8 cellular contexts compared by ENCODE assay signal in genomic region chr6:29589423-29590048, GRCh38. TPM values are rescaled to one million over a fixed set of nuclear protein-coding genes. Genes with fewer than 3 reads are reported as not detected.
DNase-seq lines count a peak whose midpoint lies in the region; ATAC-seq, FAIRE-seq and TF ChIP-seq lines count a peak whose summit lies in the region.

No MANE protein-coding gene starts in this region.

- peak; percentile 83 for FAIRE-seq in GM18507 (lab: Jason Lieb, UNC)

- H3K27ac Mint-ChIP-seq in effector memory CD8-positive, alpha-beta T cell = no peak overlapping the region
- no peak overlapping the region for H3K27ac Mint-ChIP-seq in stimulated activated naive CD8-positive, alpha-beta T cell treated with anti-CD3 and anti-CD28 coated beads, Interleukin-15, amount 100 ng/mL, for 72 hours

- no peak overlapping the region for H3K4me3 Mint-ChIP-seq in effector memory CD8-positive, alpha-beta T cell
- no peak overlapping the region for H3K4me3 Mint-ChIP-seq in stimulated activated naive CD8-positive, alpha-beta T cell treated with anti-CD3 and anti-CD28 coated beads, Interleukin-15, amount 100 ng/mL, for 72 hours

- no peaks in the 10 kb centered on the region for H3K9me3 Mint-ChIP-seq in effector memory CD8-positive, alpha-beta T cell
- H3K9me3 Mint-ChIP-seq in stimulated activated naive CD8-positive, alpha-beta T cell treated with anti-CD3 and anti-CD28 coated beads, Interleukin-15, amount 100 ng/mL, for 72 hours = no peaks in the 10 kb centered on the region

- peak; percentile 96 for TF ChIP-seq CTCF in AG10803 (conservative IDR thresholded peaks at IDR 0.05; ENCODE audit: low read length)

- H3K36me3 Mint-ChIP-seq in effector memory CD8-positive, alpha-beta T cell (ENCODE audit: insufficient read depth) = no peaks in the 10 kb centered on the region

- H3K27me3 Mint-ChIP-seq in effector memory CD8-positive, alpha-beta T cell = peaks cover 61 to 75% of the 10 kb centered on the region in 2 donors
- H3K27me3 Mint-ChIP-seq in stimulated activated naive CD8-positive, alpha-beta T cell treated with anti-CD3 and anti-CD28 coated beads, Interleukin-15, amount 100 ng/mL, for 72 hours = peaks cover 45% of the 10 kb centered on the region

- DNase-seq in AG10803 (ENCODE audit: low read depth) (peak; percentile 51), GM18507 (ENCODE audit: extremely low spot score, insufficient read length, low read depth) (peak; percentile 17), NCI-H460 (ENCODE audit: extremely low read depth, low read depth) (peak; percentile 20), mucosa of gallbladder (ENCODE audit: low spot score) (peak; percentile 60)
- peak; percentile 45 to 59 for DNase-seq in activated CD4-positive, alpha-beta T cell treated with anti-CD3 and anti-CD28 coated beads, Interleukin-2, amount 50 U/mL, for 48 hours
- peak; percentile 49 to 66 (median 55) for DNase-seq in effector memory CD8-positive, alpha-beta T cell
- peak; percentile 43 to 50 for DNase-seq in stimulated activated naive CD8-positive, alpha-beta T cell treated with anti-CD3 and anti-CD28 coated beads, Interleukin-15, amount 100 ng/mL, for 72 hours

- H3K4me3 ChIP-seq in AG10803 (ENCODE audit: low read length) = no peak overlapping the region

- ATAC-seq in effector memory CD8-positive, alpha-beta T cell (replicated peaks) = peak; percentile 60
- ATAC-seq in stimulated activated naive CD8-positive, alpha-beta T cell treated with anti-CD3 and anti-CD28 coated beads, Interleukin-15, amount 100 ng/mL, for 72 hours = peak; percentile 55
- no peak for ATAC-seq in GM18858 (IDR thresholded peaks at IDR 0.05; ENCODE audit: unreplicated experiment)

- H3K4me1 Mint-ChIP-seq in effector memory CD8-positive, alpha-beta T cell (ENCODE audit: low read depth in 2 of 2) = no peaks in the 10 kb centered on the region
- no peaks in the 10 kb centered on the region for H3K4me1 Mint-ChIP-seq in stimulated activated naive CD8-positive, alpha-beta T cell treated with anti-CD3 and anti-CD28 coated beads, Interleukin-15, amount 100 ng/mL, for 72 hours

RNA-seq across cellular contexts. Expression of gene OR2H2, which starts 4.6 kb away (rescaled TPM):
- not detected in 2 replicates for total RNA-seq in NCI-H460 (2014; rRNA removed; shearing (Covaris generic))
- polyA plus RNA-seq in NCI-H460 (2014; cell fraction: nucleus; rRNA removed) = not detected in 2 replicates
- total RNA-seq in mucosa of gallbladder = not detected

RNA-seq across cellular contexts. Expression of gene UBD, which starts 30.0 kb away (rescaled TPM):
- not detected in 2 replicates for total RNA-seq in NCI-H460 (2014; rRNA removed; shearing (Covaris generic))
- not detected in 2 replicates for polyA plus RNA-seq in NCI-H460 (2014; cell fraction: nucleus; rRNA removed)
- total RNA-seq in mucosa of gallbladder = not detected

RNA-seq across cellular contexts. Expression of gene GABBR1, which starts 43.4 kb away (rescaled TPM):
- total RNA-seq in NCI-H460 (2014; rRNA removed; shearing (Covaris generic)) = 5.7 and 6.1 TPM in 2 replicates
- 26.2 and 28.8 TPM in 2 replicates for polyA plus RNA-seq in NCI-H460 (2014; cell fraction: nucleus; rRNA removed)
- 52.4 TPM for total RNA-seq in mucosa of gallbladder
